In the genomic region with DNA sequence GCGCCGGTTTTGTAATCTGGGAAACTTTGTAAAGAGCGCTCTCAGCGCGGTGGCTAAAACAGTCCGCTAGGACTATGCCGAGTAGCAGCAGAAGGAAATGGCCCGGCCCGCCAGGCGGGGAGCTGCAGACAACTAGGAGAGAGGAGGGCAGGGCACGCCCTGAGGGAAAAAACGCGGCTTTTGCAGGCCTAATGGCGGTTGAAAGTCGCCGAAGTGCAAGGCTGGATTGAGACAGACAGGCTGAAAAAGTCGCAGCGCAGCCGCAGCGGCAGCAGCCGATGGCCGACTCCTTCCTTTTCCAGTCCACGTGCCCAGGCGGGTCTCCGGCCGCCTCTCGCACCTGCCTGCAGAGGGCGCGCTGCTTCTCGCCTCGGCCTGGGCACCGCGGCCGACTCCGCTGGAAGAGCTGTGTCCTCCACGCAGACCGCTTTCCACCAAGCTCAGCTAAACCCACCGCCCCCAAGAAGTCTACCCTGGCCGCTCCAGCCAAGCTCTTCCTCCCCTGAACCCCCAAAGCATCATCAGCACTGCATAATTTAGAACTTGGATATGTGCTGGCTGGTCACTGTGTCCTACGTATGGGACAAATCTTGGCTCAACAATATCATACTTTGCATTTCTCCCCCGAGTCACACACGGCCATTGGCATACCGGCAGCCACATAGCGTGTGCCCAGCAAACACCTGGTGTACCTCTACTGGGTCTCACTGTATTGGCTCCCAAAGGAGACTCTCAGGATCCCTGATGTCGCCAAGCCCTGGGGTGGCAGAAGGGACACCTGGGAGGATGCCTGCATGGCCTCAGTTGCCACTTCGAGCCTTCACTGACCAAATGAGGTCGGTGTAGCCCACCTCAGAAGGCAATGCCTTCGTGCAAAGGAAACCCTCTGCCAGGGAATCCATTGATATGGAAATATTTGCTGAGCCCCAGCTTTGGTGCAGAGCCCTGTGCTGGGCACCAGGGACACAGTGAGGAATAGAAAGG, we compare ENCODE assay signal across 8 cellular contexts. TPM values are rescaled to one million over a fixed set of nuclear protein-coding genes. Genes with fewer than 3 reads are reported as not detected.
DNase-seq lines count a peak whose midpoint lies in the region; ATAC-seq lines count a peak whose summit lies in the region.

No MANE protein-coding gene starts in this region.

- no peaks in the 10 kb centered on the region for H3K36me3 Mint-ChIP-seq in activated T-cell treated with anti-CD3 and anti-CD28 coated beads, Interleukin-2, amount 50 U/mL, for 24 hours (ENCODE audit: low read depth)
- H3K36me3 Mint-ChIP-seq in natural killer cell treated with Interleukin-12 subunit alpha and Interleukin-12 subunit beta and Interleukin-15 and Interleukin-18, amount 100 ng/mL, for 72 hours: no peaks in the 10 kb centered on the region

- H3K27ac Mint-ChIP-seq in activated T-cell treated with anti-CD3 and anti-CD28 coated beads, Interleukin-2, amount 50 U/mL, for 24 hours: peak overlapping the region; percentile 68
- no peak overlapping the region for H3K27ac Mint-ChIP-seq in natural killer cell treated with Interleukin-12 subunit alpha and Interleukin-12 subunit beta and Interleukin-15 and Interleukin-18, amount 100 ng/mL, for 72 hours
- H3K27ac Mint-ChIP-seq in stimulated activated naive CD8-positive, alpha-beta T cell treated with anti-CD3 and anti-CD28 coated beads, Interleukin-15, amount 100 ng/mL, for 72 hours: peak overlapping the region in 1 of 2 donors; percentile 88

- H3K4me3 Mint-ChIP-seq in activated T-cell treated with anti-CD3 and anti-CD28 coated beads, Interleukin-2, amount 50 U/mL, for 24 hours: peak overlapping the region; percentile 61
- H3K4me3 Mint-ChIP-seq in natural killer cell treated with Interleukin-12 subunit alpha and Interleukin-12 subunit beta and Interleukin-15 and Interleukin-18, amount 100 ng/mL, for 72 hours: peak overlapping the region; percentile 74
- H3K4me3 Mint-ChIP-seq in stimulated activated naive CD8-positive, alpha-beta T cell treated with anti-CD3 and anti-CD28 coated beads, Interleukin-15, amount 100 ng/mL, for 72 hours: peak overlapping the region; percentile 69 to 82

- ATAC-seq in GM18502 (IDR thresholded peaks at IDR 0.05; ENCODE audit: poor library complexity, unreplicated experiment): peak; percentile 83
- peak; percentile 86 for ATAC-seq in HG02981 (IDR thresholded peaks at IDR 0.05; ENCODE audit: unreplicated experiment)
- peak; percentile 89 to 93 for ATAC-seq in natural killer cell treated with Interleukin-12 subunit alpha and Interleukin-12 subunit beta and Interleukin-15 and Interleukin-18, amount 100 ng/mL, for 72 hours
- peak; percentile 93 for ATAC-seq in stimulated activated naive CD8-positive, alpha-beta T cell treated with anti-CD3 and anti-CD28 coated beads, Interleukin-15, amount 100 ng/mL, for 72 hours

- H3K27me3 Mint-ChIP-seq in activated T-cell treated with anti-CD3 and anti-CD28 coated beads, Interleukin-2, amount 50 U/mL, for 24 hours: peaks cover 17% of the 10 kb centered on the region
- peaks cover 0 to 7% of the 10 kb centered on the region in 2 donors for H3K27me3 Mint-ChIP-seq in natural killer cell treated with Interleukin-12 subunit alpha and Interleukin-12 subunit beta and Interleukin-15 and Interleukin-18, amount 100 ng/mL, for 72 hours
- H3K27me3 Mint-ChIP-seq in stimulated activated naive CD8-positive, alpha-beta T cell treated with anti-CD3 and anti-CD28 coated beads, Interleukin-15, amount 100 ng/mL, for 72 hours: no peaks in the 10 kb centered on the region

- no peaks in the 10 kb centered on the region for H3K9me3 Mint-ChIP-seq in activated T-cell treated with anti-CD3 and anti-CD28 coated beads, Interleukin-2, amount 50 U/mL, for 24 hours
- no peaks in the 10 kb centered on the region for H3K9me3 Mint-ChIP-seq in natural killer cell treated with Interleukin-12 subunit alpha and Interleukin-12 subunit beta and Interleukin-15 and Interleukin-18, amount 100 ng/mL, for 72 hours
- H3K9me3 Mint-ChIP-seq in stimulated activated naive CD8-positive, alpha-beta T cell treated with anti-CD3 and anti-CD28 coated beads, Interleukin-15, amount 100 ng/mL, for 72 hours: no peaks in the 10 kb centered on the region

- peak; percentile 19 for DNase-seq in A172 (ENCODE audit: low spot score)
- DNase-seq in NOMO-1 treated with dmso at 0.1 percent for 144 hours (lab: John Stamatoyannopoulos, UW; ENCODE audit: unreplicated experiment): peak; percentile 45
- DNase-seq in activated T-cell treated with anti-CD3 and anti-CD28 coated beads, Interleukin-2, amount 50 U/mL, for 24 hours: peak; percentile 80
- DNase-seq in fibroblast of gingiva (ENCODE audit: low read depth): peak; percentile 26
- DNase-seq in natural killer cell treated with Interleukin-12 subunit alpha and Interleukin-12 subunit beta and Interleukin-15 and Interleukin-18, amount 100 ng/mL, for 72 hours (ENCODE audit: low spot score): peak; percentile 72
- DNase-seq in stimulated activated naive CD8-positive, alpha-beta T cell treated with anti-CD3 and anti-CD28 coated beads, Interleukin-15, amount 100 ng/mL, for 72 hours: peak; percentile 70 to 76

- H3K4me1 Mint-ChIP-seq in activated T-cell treated with anti-CD3 and anti-CD28 coated beads, Interleukin-2, amount 50 U/mL, for 24 hours (ENCODE audit: low read depth): peaks cover 8% of the 10 kb centered on the region
- peaks cover 6 to 9% of the 10 kb centered on the region in 2 donors for H3K4me1 Mint-ChIP-seq in natural killer cell treated with Interleukin-12 subunit alpha and Interleukin-12 subunit beta and Interleukin-15 and Interleukin-18, amount 100 ng/mL, for 72 hours (ENCODE audit: low read depth in 2 of 2)
- peaks cover 16% of the 10 kb centered on the region for H3K4me1 Mint-ChIP-seq in stimulated activated naive CD8-positive, alpha-beta T cell treated with anti-CD3 and anti-CD28 coated beads, Interleukin-15, amount 100 ng/mL, for 72 hours

RNA-seq across cellular contexts. Expression of gene SLC25A5, which starts 14.5 kb away (rescaled TPM):
- 161 and 176 TPM in 2 replicates for total RNA-seq in A172 (2014; rRNA removed; shearing (Covaris generic))
- total RNA-seq in natural killer cell treated with Interleukin-12 subunit alpha and Interleukin-12 subunit beta and Interleukin-15 and Interleukin-18, amount 100 ng/mL, for 72 hours: 100 to 1,000 TPM; 352 to 473 TPM

Comparison
In these comparisons a context has a peak if more than half of its experiments do, and no peak if none do; other contexts are left out.
1. Peak in every context shown above with its lines: DNase-seq and ATAC-seq.
2. DNase-seq: peak in every context shown above with its lines; median percentile 80 in activated T-cell treated with anti-CD3 and anti-CD28 coated beads, Interleukin-2, amount 50 U/mL, for 24 hours; 73 in stimulated activated naive CD8-positive, alpha-beta T cell treated with anti-CD3 and anti-CD28 coated beads, Interleukin-15, amount 100 ng/mL, for 72 hours; 72 in natural killer cell treated with Interleukin-12 subunit alpha and Interleukin-12 subunit beta and Interleukin-15 and Interleukin-18, amount 100 ng/mL, for 72 hours; 45 in NOMO-1 treated with dmso at 0.1 percent for 144 hours; 26 in fibroblast of gingiva; 19 in A172.